ENCODE assay signal across 1 cellular context in the genomic region with DNA sequence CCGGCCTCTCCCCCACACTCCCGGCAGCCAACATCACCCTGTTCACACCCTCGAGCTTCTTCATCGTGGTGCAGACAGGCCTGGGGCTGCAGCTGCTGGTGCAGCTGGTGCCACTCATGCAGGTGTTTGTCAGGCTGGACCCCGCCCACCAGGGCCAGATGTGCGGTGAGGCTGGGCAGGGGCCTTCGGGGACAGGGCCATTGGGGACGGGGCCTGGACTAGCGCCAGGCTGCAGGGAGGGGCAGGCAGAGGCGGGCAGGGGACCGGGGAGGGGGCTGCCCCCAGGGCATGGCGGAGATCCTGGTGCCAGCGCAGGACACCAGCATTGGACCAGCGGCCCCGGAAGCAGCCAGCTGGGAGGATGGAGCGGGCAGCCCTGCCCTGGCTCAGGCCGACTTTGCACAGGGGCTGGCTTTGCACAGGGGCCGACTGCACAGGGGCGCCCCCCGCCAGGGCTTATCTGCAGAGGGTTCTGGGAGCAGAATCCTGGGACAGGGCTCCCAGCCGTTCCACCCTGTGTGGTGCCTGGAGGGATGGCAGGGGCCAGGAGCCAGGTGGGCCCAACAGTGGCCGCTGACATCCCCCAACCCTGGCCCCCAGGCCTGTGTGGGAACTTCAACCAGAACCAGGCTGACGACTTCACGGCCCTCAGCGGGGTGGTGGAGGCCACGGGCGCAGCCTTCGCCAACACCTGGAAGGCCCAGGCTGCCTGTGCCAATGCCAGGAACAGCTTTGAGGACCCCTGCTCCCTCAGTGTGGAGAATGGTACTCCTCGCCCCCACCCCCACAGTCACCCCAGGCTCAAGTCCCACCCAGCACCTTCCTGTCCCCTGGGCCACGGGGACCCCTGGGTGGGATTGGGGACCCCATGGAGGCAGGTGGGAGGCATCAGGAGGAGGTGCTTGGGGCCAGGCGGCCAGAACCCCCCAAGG.
TF ChIP-seq lines count a peak whose summit lies in the region.

No MANE protein-coding gene starts in this region.

TF ChIP-seq in GM23338, 12 proteins besides CTCF, POLR2A, EP300 and RAD21:
- TF ChIP-seq ZNF462 (CRISPR knock-in tag; IDR thresholded peaks at IDR 0.05) (no peak), JUNB (IDR thresholded peaks at IDR 0.05; ENCODE audit: unreplicated experiment) (no peak), EZH2 (IDR thresholded peaks at IDR 0.05; ENCODE audit: low read depth, unreplicated experiment) (no peak)
TF ChIP-seq in GM23338: peak in this region for 0.
